18 cellular contexts compared by ENCODE assay signal in the genomic region with DNA sequence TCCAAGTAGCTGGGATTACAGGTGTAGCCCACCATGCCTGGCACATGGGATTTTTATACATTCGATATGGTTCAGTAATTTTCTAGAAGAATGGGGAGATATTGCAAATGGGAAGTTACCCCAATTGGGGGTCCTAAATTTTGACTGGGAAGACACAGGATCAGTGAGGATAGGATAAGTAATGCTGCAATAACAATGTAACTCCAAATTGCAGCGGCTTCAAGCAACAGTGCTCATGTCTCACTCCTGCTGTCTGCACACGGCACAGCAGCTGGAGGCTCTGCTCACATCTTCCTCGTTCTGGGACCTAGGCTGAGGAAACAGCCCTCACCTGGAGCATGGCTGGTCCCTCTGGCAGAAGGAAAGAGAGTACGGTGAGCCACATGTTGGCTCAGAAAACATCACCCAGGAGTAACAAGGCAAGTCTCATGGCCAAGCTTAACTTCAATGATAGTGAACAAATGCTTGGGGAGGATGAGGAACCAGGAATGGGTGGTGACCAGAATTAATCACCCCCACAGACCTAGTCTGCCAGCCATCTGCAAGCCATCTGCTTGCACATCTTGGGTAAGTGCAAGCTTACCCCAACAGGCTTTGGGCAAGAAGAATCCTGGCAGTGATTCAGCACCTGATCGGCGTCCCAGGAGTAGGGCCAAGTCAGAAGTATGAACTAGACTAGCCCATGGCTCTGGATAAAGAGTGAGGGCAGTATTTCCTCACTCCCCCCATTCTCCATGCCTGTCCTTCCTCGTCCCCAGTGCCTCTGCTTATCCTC.
A peak's percentile ranks its signal among the peaks of the same experiment; 100 is the strongest.
DNase-seq lines count a peak whose midpoint lies in the region; ATAC-seq and TF ChIP-seq lines count a peak whose summit lies in the region.
"Had no signal": no experiment of that assay in that cellular context is flagged by ENCODE, and none has a peak within 500 bp of the region (broad histone marks: within the 10 kb centered on the region; RNA-seq: fewer than 3 reads in every experiment).

No MANE protein-coding gene starts in this region.

- no peaks in the 10 kb centered on the region for H3K36me3 ChIP-seq in vagina
- H3K36me3 ChIP-seq: lower lobe of right lung had no signal

- intact Hi-C loops in vagina (cut with DNase I): no loop called here

- H3K4me1 ChIP-seq in vagina: no peaks in the 10 kb centered on the region
- H3K4me1 ChIP-seq: lower lobe of right lung had no signal

- TF ChIP-seq POLR2A in vagina (IDR thresholded peaks at IDR 0.05): no peak

- H3K27me3 ChIP-seq in vagina: no peaks in the 10 kb centered on the region

- H3K27ac ChIP-seq in vagina: no peak overlapping the region
- H3K27ac ChIP-seq: coronary artery, lower lobe of right lung had no signal

- no peak for TF ChIP-seq CTCF in vagina (IDR thresholded peaks at IDR 0.05)

- peaks cover 2% of the 10 kb centered on the region for H3K9me3 ChIP-seq in vagina

- no peak overlapping the region for H3K4me3 ChIP-seq in vagina
- H3K4me3 ChIP-seq: coronary artery, lower lobe of right lung had no signal

- no peak for ATAC-seq in GM19455 (IDR thresholded peaks at IDR 0.05; ENCODE audit: unreplicated experiment)
- ATAC-seq: lower lobe of right lung had no signal

- DNase-seq in EL (peak; percentile 86), MV-4-11 (lab: John Stamatoyannopoulos, UW) (peak; percentile 8), cerebellar nuclear complex (lab: John Stamatoyannopoulos, UW) (peak; percentile 3 to 16), myocyte (ENCODE audit: low read depth) (peak; percentile 21), NCI-H146 (lab: John Stamatoyannopoulos, UW) (no peak), vagina (ENCODE audit: extremely low spot score in 2 of 2) (no peak), NCI-H774 (lab: John Stamatoyannopoulos, UW) (no peak)
- DNase-seq: activated CD4-positive, alpha-beta T cell treated with anti-CD3 and anti-CD28 coated beads for 48 hours; activated T-cell treated with anti-CD3 and anti-CD28 coated beads, Interleukin-2, amount 50 U/mL, for 24 hours; CD4-positive, alpha-beta memory T cell; GF-D8; lower lobe of right lung; NCI-H1105 treated with DMSO at 0.1 percent for 48 hours; nephron progenitor cell; retina; stimulated activated CD4-positive, alpha-beta T cell treated with anti-CD3 and anti-CD28 coated beads, Interleukin-1b, Interleukin-23, amount 100 ng/mL, for 48 hours had no signal

Comparison
In these comparisons a context has a peak if more than half of its experiments do, and no peak if none do; other contexts are left out.
1. DNase-seq: peak in EL (single experiment), MV-4-11 (single experiment), cerebellar nuclear complex (2 of 2) and myocyte (single experiment); none in NCI-H146 (single experiment), vagina (0 of 2) and NCI-H774 (single experiment).